ENCODE assay signal across 8 cellular contexts in genomic region chr7:140229591-140230516, GRCh38. TPM values are rescaled to one million over a fixed set of nuclear protein-coding genes. Genes with fewer than 3 reads are reported as not detected.
DNase-seq lines count a peak whose midpoint lies in the region; ATAC-seq and TF ChIP-seq lines count a peak whose summit lies in the region.

No MANE protein-coding gene starts in this region.

- peaks cover 42% of the 10 kb centered on the region for H3K4me1 Mint-ChIP-seq in central memory CD8-positive, alpha-beta T cell
- peaks cover 63% of the 10 kb centered on the region for H3K4me1 Mint-ChIP-seq in stimulated activated memory B cell treated with anti-CD40 and anti-IgM and Interleukin-4, amounts not matched to agents 10 μg/mL and 1 μg/mL and 100 μg/mL, for 72 hours

- H3K27ac ChIP-seq in VCaP: peak overlapping the region; percentile 98

- H3K9me3 ChIP-seq in mononuclear cell (ENCODE audit: low read depth, low read length): no peaks in the 10 kb centered on the region

- DNase-seq in NCI-H1417 (lab: John Stamatoyannopoulos, UW): peak in 2 of 3 experiments; percentile 48 to 62
- no peak for DNase-seq in NCI-H1417 treated with DMSO at 0.1 percent for 48 hours (lab: John Stamatoyannopoulos, UW)
- DNase-seq in central memory CD8-positive, alpha-beta T cell (ENCODE audit: low spot score in 2 of 2): peak; percentile 54 to 76
- DNase-seq in Ammon's horn (ENCODE audit: low spot score): no peak

- H3K9me3 Mint-ChIP-seq in central memory CD8-positive, alpha-beta T cell: no peaks in the 10 kb centered on the region
- no peaks in the 10 kb centered on the region for H3K9me3 Mint-ChIP-seq in stimulated activated memory B cell treated with anti-CD40 and anti-IgM and Interleukin-4, amounts not matched to agents 10 μg/mL and 1 μg/mL and 100 μg/mL, for 72 hours

- no peaks in the 10 kb centered on the region for H3K27me3 ChIP-seq in mononuclear cell (ENCODE audit: insufficient read depth, low read length)

- TF ChIP-seq CTCF in VCaP (conservative IDR thresholded peaks at IDR 0.05): no peak

- peak overlapping the region; percentile 99 for H3K27ac Mint-ChIP-seq in central memory CD8-positive, alpha-beta T cell (ENCODE audit: low read depth)
- H3K27ac Mint-ChIP-seq in stimulated activated memory B cell treated with anti-CD40 and anti-IgM and Interleukin-4, amounts not matched to agents 10 μg/mL and 1 μg/mL and 100 μg/mL, for 72 hours: peak overlapping the region; percentile 91

- H3K27me3 Mint-ChIP-seq in central memory CD8-positive, alpha-beta T cell: no peaks in the 10 kb centered on the region
- no peaks in the 10 kb centered on the region for H3K27me3 Mint-ChIP-seq in stimulated activated memory B cell treated with anti-CD40 and anti-IgM and Interleukin-4, amounts not matched to agents 10 μg/mL and 1 μg/mL and 100 μg/mL, for 72 hours

- peak overlapping the region; percentile 58 for H3K4me3 ChIP-seq in mononuclear cell (ENCODE audit: low read length)

- H3K4me1 ChIP-seq in mononuclear cell (ENCODE audit: insufficient read depth, low read length): peaks cover 57% of the 10 kb centered on the region

- H3K4me3 Mint-ChIP-seq in central memory CD8-positive, alpha-beta T cell: peak overlapping the region; percentile 88
- H3K4me3 Mint-ChIP-seq in stimulated activated memory B cell treated with anti-CD40 and anti-IgM and Interleukin-4, amounts not matched to agents 10 μg/mL and 1 μg/mL and 100 μg/mL, for 72 hours: peak overlapping the region; percentile 86

- ATAC-seq in central memory CD8-positive, alpha-beta T cell (replicated peaks; ENCODE audit: extremely low read depth, poor library complexity, severe bottlenecking): peak; percentile 72
- ATAC-seq in stimulated activated memory B cell treated with anti-CD40 and anti-IgM and Interleukin-4, amounts not matched to agents 10 μg/mL and 1 μg/mL and 100 μg/mL, for 72 hours: peak; percentile 85
- ATAC-seq in GM21619 (IDR thresholded peaks at IDR 0.05; ENCODE audit: unreplicated experiment): no peak

- H3K36me3 Mint-ChIP-seq in central memory CD8-positive, alpha-beta T cell (ENCODE audit: insufficient read depth): peaks cover 20% of the 10 kb centered on the region
- H3K36me3 Mint-ChIP-seq in stimulated activated memory B cell treated with anti-CD40 and anti-IgM and Interleukin-4, amounts not matched to agents 10 μg/mL and 1 μg/mL and 100 μg/mL, for 72 hours: no peaks in the 10 kb centered on the region

RNA-seq across cellular contexts. Expression of gene KDM7A, which starts 53.1 kb away (rescaled TPM):
- total RNA-seq in mononuclear cell: 57.5 TPM

Comparison
In these comparisons a context has a peak if more than half of its experiments do, and no peak if none do; other contexts are left out.
1. DNase-seq: peak in NCI-H1417 (2 of 3) and central memory CD8-positive, alpha-beta T cell (2 of 2); none in NCI-H1417 treated with DMSO at 0.1 percent for 48 hours (single experiment) and Ammon's horn (single experiment).